Comparison of ENCODE assay signal across 7 cellular contexts in the genomic region with DNA sequence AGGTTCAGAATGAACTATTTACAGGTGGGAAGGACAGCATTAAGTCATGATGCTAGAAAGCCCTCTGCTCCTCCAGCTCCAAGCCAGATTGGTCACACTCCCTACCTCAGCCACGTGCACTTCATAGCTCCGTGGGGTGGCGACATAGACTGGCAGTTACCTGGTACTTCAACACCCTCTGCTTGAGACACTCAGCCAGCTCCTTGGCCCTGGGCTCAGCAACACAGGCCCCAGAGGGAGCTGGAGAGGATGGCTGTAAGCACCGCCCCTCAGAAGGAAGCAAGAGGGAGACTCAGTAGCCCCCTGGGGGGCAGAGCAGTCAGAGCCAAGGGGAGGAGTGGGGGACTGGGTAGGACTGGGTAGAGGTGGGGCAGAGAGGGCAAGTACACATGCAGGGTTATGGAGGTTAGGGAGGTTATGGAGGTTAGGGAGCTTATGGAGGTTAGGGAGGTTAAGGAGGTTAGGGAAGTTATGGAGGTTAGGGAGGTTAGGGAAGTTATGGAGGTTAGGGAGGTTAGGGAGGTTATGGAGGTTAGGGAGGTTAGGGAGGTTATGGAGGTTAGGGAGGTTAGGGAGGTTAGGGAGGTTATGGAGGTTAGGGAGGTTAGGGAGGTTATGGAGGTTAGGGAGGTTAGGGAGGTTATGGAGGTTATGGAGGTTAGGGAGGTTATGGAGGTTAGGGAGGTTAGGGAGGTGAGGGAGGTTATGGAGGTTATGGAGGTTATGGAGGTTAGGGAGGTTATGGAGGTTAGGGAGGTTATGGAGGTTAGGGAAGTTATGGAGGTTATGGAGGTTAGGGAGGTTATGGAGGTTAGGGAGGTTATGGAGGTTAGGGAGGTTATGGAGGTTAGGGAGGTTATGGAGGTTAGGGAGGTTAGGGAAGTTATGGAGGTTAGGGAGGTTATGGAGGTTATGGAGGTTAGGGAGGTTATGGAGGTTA.
DNase-seq lines count a peak whose midpoint lies in the region; ATAC-seq, FAIRE-seq and TF ChIP-seq lines count a peak whose summit lies in the region.
"Not testable (repeated sequence)": the region's sequence is repeated elsewhere in the genome, so short reads cannot be mapped to it uniquely, and the experiment has no call there.

No MANE protein-coding gene starts in this region.

- H3K9ac ChIP-seq in Karpas-422 (ENCODE audit: low read length); H1 (replicated peaks in 1 of 4; ENCODE audit: extremely low read depth in 1 of 4, low read depth in 3 of 4, low read length in 3 of 4): not testable (repeated sequence)

- not testable (repeated sequence) for H3K4ac ChIP-seq in H1 (replicated peaks; ENCODE audit: insufficient read length, low read depth, low read length)

- H2BK5ac ChIP-seq in H1 (ENCODE audit: low read depth, low read length), result not testable (repeated sequence)

- not testable (repeated sequence) for TF ChIP-seq POLR2A in H1 (IDR thresholded peaks at IDR 0.05; ENCODE audit: control extremely low read depth in 1 of 2, low read depth in 2 of 2, low read length in 2 of 2)

- not testable (repeated sequence) for H4K8ac ChIP-seq in H1 (ENCODE audit: extremely low read depth, insufficient read depth, low read length)

- TF ChIP-seq EP300 in H1 (IDR thresholded peaks at IDR 0.05; ENCODE audit: borderline replicate concordance in 1 of 2, low read depth in 2 of 2, low read length in 2 of 2), result not testable (repeated sequence)

- POLR2A ChIA-PET in RWPE1 (lab: Yijun Ruan, JAX; ENCODE audit: low non-redundant PET), result not testable (repeated sequence)
- POLR2A ChIA-PET in H1 (lab: Charles Lee; ENCODE audit: partially characterized antibody), result interaction anchor here (0.6 kb wide), 1 partner anchor 167 kb away, joined by 5 read pairs; no protein-coding TSS in a partner anchor

- not testable (repeated sequence) for H4K91ac ChIP-seq in H1 (replicated peaks; ENCODE audit: insufficient read length, low read length)

- not testable (repeated sequence) for H3K4me2 ChIP-seq in Karpas-422 (ENCODE audit: low read depth, low read length, poor library complexity, severe bottlenecking); H1 (ENCODE audit: insufficient read depth in 1 of 2, low read depth in 2 of 2, low read length in 2 of 2)

- H3K9me3 ChIP-seq in Karpas-422 (ENCODE audit: low read length); H1 (ENCODE audit: insufficient read depth in 2 of 2, low read depth in 1 of 2, low read length in 1 of 2): not testable (repeated sequence)

- not testable (repeated sequence) for H3K79me1 ChIP-seq in H1 (ENCODE audit: low read depth, low read length)

- not testable (repeated sequence) for FAIRE-seq in H1 (lab: Jason Lieb, UNC)

- H2BK12ac ChIP-seq in H1 (ENCODE audit: low read depth, low read length), result not testable (repeated sequence)

- H2AK5ac ChIP-seq in H1 (ENCODE audit: low read depth, low read length), result not testable (repeated sequence)

- not testable (repeated sequence) for H2BK120ac ChIP-seq in H1 (replicated peaks; ENCODE audit: low read depth, low read length)

- not testable (repeated sequence) for H4K5ac ChIP-seq in H1 (ENCODE audit: insufficient read length, low read depth, low read length)

- not testable (repeated sequence) for H2BK20ac ChIP-seq in H1 (ENCODE audit: low read length)

- not testable (repeated sequence) for H2BK15ac ChIP-seq in H1 (ENCODE audit: low read length)

- not testable (repeated sequence) for H3K23ac ChIP-seq in H1 (ENCODE audit: insufficient read length)

- peak; percentile 17 for ATAC-seq in left lobe of liver

- not testable (repeated sequence) for H3K18ac ChIP-seq in H1 (ENCODE audit: extremely low read depth, low read length)

- H3K36me3 ChIP-seq in Karpas-422 (ENCODE audit: insufficient read depth, low read length), result peaks cover 24% of the 10 kb centered on the region; the same call in 1 of the 2 replicates
- not testable (repeated sequence) for H3K36me3 ChIP-seq in H1 (ENCODE audit: control insufficient read depth in 2 of 4, insufficient read depth in 4 of 4, low read length in 3 of 4)

- TF ChIP-seq RAD21 in H1 (IDR thresholded peaks at IDR 0.05 in 1 of 2, conservative IDR thresholded peaks at IDR 0.05 in 1 of 2; ENCODE audit: low read depth in 2 of 2, low read length in 2 of 2), result not testable (repeated sequence)

- H3K4me3 ChIP-seq in GM12864 (ENCODE audit: low read depth, low read length); Karpas-422 (ENCODE audit: low read length); astrocyte of the spinal cord (ENCODE audit: low read depth, low read length); H1 (ENCODE audit: extremely low read depth in 1 of 4, insufficient read depth in 2 of 4, low read depth in 3 of 4, low read length in 4 of 4): not testable (repeated sequence)

- in situ Hi-C loops in astrocyte of the spinal cord (cut with HindIII; ENCODE audit: low sequenced_read_pairs), result not testable (repeated sequence)

- H3K23me2 ChIP-seq in H1 (ENCODE audit: low read depth, low read length), result not testable (repeated sequence)

- not testable (repeated sequence) for H3K27me3 ChIP-seq in Karpas-422 (ENCODE audit: low read length)
- peaks cover 11 to 70% (median 58%) of the 10 kb centered on the region in 4 experiments for H3K27me3 ChIP-seq in H1 (replicated peaks in 1 of 4; ENCODE audit: control insufficient read depth in 3 of 4, extremely low read depth in 1 of 4, insufficient read depth in 3 of 4, low read length in 3 of 4)

- H3K14ac ChIP-seq in H1 (ENCODE audit: insufficient read length), result not testable (repeated sequence)

- H3K4me1 ChIP-seq in Karpas-422 (ENCODE audit: low read length); H1 (replicated peaks in 1 of 4; ENCODE audit: control insufficient read depth in 3 of 4, insufficient read depth in 4 of 4, low read length in 3 of 4): not testable (repeated sequence)

- H2AFZ ChIP-seq in Karpas-422 (ENCODE audit: low read length); H1 (ENCODE audit: low read length): not testable (repeated sequence)

- TF ChIP-seq CTCF in GM12864 (IDR thresholded peaks at IDR 0.05; ENCODE audit: low read depth, low read length, missing control alignments), result peak; percentile 14
- TF ChIP-seq CTCF in RWPE1 (conservative IDR thresholded peaks at IDR 0.05; ENCODE audit: low read depth); astrocyte of the spinal cord (IDR thresholded peaks at IDR 0.05; ENCODE audit: low read depth, low read length); H1 (IDR thresholded peaks at IDR 0.05; ENCODE audit: control extremely low read depth in 1 of 3, insufficient read depth in 1 of 3, low read depth in 1 of 3, low read length in 3 of 3): not testable (repeated sequence)

- DNase-seq in GM12864 (ENCODE audit: low read depth); RWPE1 (ENCODE audit: low spot score); H1 (ENCODE audit: low read depth in 1 of 2, low spot score in 2 of 2); left lobe of liver (ENCODE audit: low spot score): not testable (repeated sequence)
- DNase-seq in Karpas-422, result peak; percentile 73
- DNase-seq in astrocyte of the spinal cord (ENCODE audit: low read depth, low spot score), result peak; percentile 15
- DNase-seq in renal cortical epithelial cell (ENCODE audit: low read depth), result peak; percentile 7

- not testable (repeated sequence) for H3K27ac ChIP-seq in Karpas-422 (ENCODE audit: low read length); H1 (ENCODE audit: low read depth, low read length)
- peak overlapping the region; percentile 38 for H3K27ac ChIP-seq in RWPE1

- not testable (repeated sequence) for H4K20me1 ChIP-seq in Karpas-422 (ENCODE audit: insufficient read depth, low read depth, low read length)
- peaks cover 9 to 43% of the 10 kb centered on the region in 2 experiments for H4K20me1 ChIP-seq in H1 (replicated peaks in 1 of 2; ENCODE audit: control insufficient read depth in 1 of 2, insufficient read depth in 2 of 2, low read length in 2 of 2)

- H3K9me2 ChIP-seq in Karpas-422 (replicated peaks; ENCODE audit: insufficient read depth, low read length), result not testable (repeated sequence)

- CTCF ChIA-PET in RWPE1 (lab: Yijun Ruan, JAX) (interaction anchor here (1.1 kb wide), 1 partner anchor 200 kb away, joined by 5 read pairs; no protein-coding TSS in a partner anchor), H1 (lab: Charles Lee; ENCODE audit: partially characterized antibody) (interaction anchor here (0.6 to 2.5 kb wide), 12 partner anchors 12 to 323 kb away, joined by 3 to 17 read pairs (median 3); no protein-coding TSS in a partner anchor)

- WGBS in H1 (ENCODE audit: extremely low coverage in 1 of 2, insufficient coverage in 1 of 2, insufficient read length in 1 of 2, insufficient replicate concordance in 2 of 2, low coverage in 1 of 2, low lambda C conversion rate in 2 of 2, missing lambda C conversion rate in 1 of 2), 2 experiments, result 77% methylated on average over 4 of the region's 4 CpGs; no CpG with 5 or more reads in 1 of the 2 experiments

- H3K56ac ChIP-seq in H1 (replicated peaks; ENCODE audit: insufficient read length, low read depth, low read length), result not testable (repeated sequence)

- H3K79me2 ChIP-seq in Karpas-422 (ENCODE audit: low read length); H1 (ENCODE audit: control insufficient read depth in 1 of 2, insufficient read depth in 2 of 2, low read length in 2 of 2): not testable (repeated sequence)

TF ChIP-seq in H1, 55 proteins besides CTCF, POLR2A, EP300 and RAD21:
- TF ChIP-seq ZNF274 (IDR thresholded peaks at IDR 0.05; ENCODE audit: borderline replicate concordance, extremely low read depth, low read length) (peak; percentile 57; the same call in 1 of the 2 replicates), POLR2AphosphoS5 (IDR thresholded peaks at IDR 0.05; ENCODE audit: low read depth, low read length) (peak; percentile 62)
